Comparison of ENCODE assay signal across 15 cellular contexts in the genomic region with DNA sequence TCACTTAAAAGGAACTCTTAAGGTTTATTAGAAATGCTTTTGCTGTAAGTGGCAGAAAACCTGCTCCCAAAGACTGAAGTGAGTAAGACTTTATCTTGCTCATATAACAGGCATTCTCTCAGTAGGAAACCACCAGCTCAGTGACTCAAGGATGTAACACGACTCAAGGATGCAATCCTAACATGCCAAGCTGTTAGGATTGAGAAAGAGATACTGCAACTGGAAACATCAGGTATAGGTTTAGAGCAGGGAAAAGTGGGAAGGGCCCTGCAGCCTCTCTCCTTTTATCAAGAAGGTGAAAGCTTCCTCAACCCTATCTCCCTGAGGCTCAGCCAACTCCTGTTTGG. TPM values are rescaled to one million over a fixed set of nuclear protein-coding genes. Genes with fewer than 3 reads are reported as not detected.
DNase-seq lines count a peak whose midpoint lies in the region; ATAC-seq, FAIRE-seq and TF ChIP-seq lines count a peak whose summit lies in the region.
"Had no signal": no experiment of that assay in that cellular context is flagged by ENCODE, and none has a peak within 500 bp of the region (broad histone marks: within the 10 kb centered on the region; RNA-seq: fewer than 3 reads in every experiment).

No MANE protein-coding gene starts in this region.

- in situ Hi-C loops in astrocyte of the spinal cord (cut with HindIII; ENCODE audit: low sequenced_read_pairs) = no loop called here
- in situ Hi-C loops in transverse colon (cut with MboI; ENCODE audit: low pct_ligation_motif_present in 1 of 4, low pct_unique_long_range_greater_than_20kb in 1 of 4, low sequenced_read_pairs in 3 of 4) = no loop called here

- H3K9me1 ChIP-seq in keratinocyte (ENCODE audit: control insufficient read depth, extremely low read depth, insufficient read depth, low read length) = no peaks in the 10 kb centered on the region

- peak overlapping the region; percentile 57 for H3K9ac ChIP-seq in keratinocyte (ENCODE audit: control insufficient read depth, extremely low read depth, insufficient read depth, low read length)
- H3K9ac ChIP-seq: BLaER1 treated with 17β-estradiol and CSF1 and Interleukin-3, amounts not matched to agents 10 nM and 100 nM had no signal

- peaks cover 15% of the 10 kb centered on the region for H3K4me1 ChIP-seq in keratinocyte (ENCODE audit: control insufficient read depth, extremely low read depth, insufficient read depth, low read length)
- H3K4me1 ChIP-seq in transverse colon = no peaks in the 10 kb centered on the region
- H3K4me1 ChIP-seq: spleen had no signal

- TF ChIP-seq POLR2A in transverse colon (IDR thresholded peaks at IDR 0.05) = no peak
- TF ChIP-seq POLR2A in lower leg skin (IDR thresholded peaks at IDR 0.05) = no peak

- DNase-seq in AG08395 (ENCODE audit: low spot score) (peak; percentile 72), LHCN-M2 (ENCODE audit: low read depth) (peak; percentile 87), astrocyte of the spinal cord (ENCODE audit: low read depth, low spot score) (peak; percentile 83), keratinocyte (ENCODE audit: low read depth, low spot score) (no peak), NCI-H128 (lab: John Stamatoyannopoulos, UW; ENCODE audit: unreplicated experiment) (no peak), transverse colon (no peak), lower leg skin (ENCODE audit: low spot score in 2 of 2) (no peak), left lobe of liver (ENCODE audit: low spot score) (no peak)
- DNase-seq: activated CD8-positive, alpha-beta memory T cell treated with anti-CD3 and anti-CD28 coated beads, Interleukin-2, amount 50 U/mL, for 4 hours; erythroblast; GDM1; immature natural killer cell; NCI-H2107; spleen had no signal

- no peaks in the 10 kb centered on the region for H3K27me3 ChIP-seq in keratinocyte (ENCODE audit: control insufficient read depth, extremely low read depth, insufficient read depth, low read length)
- no peaks in the 10 kb centered on the region for H3K27me3 ChIP-seq in transverse colon
- H3K27me3 ChIP-seq: BLaER1 treated with 17β-estradiol and CSF1 and Interleukin-3, amounts not matched to agents 10 nM and 100 nM had no signal

- H3K27ac ChIP-seq in keratinocyte (ENCODE audit: control insufficient read depth, insufficient read depth, low read length) = peak overlapping the region; percentile 77
- no peak overlapping the region for H3K27ac ChIP-seq in transverse colon
- H3K27ac ChIP-seq: BLaER1 treated with 17β-estradiol and CSF1 and Interleukin-3, amounts not matched to agents 10 nM and 100 nM; spleen had no signal

- H3K36me3 ChIP-seq in keratinocyte (ENCODE audit: control insufficient read depth in 2 of 2, extremely low read depth in 1 of 2, insufficient read depth in 2 of 2, low read length in 2 of 2) (no peaks in the 10 kb centered on the region), transverse colon (no peaks in the 10 kb centered on the region)
- H3K36me3 ChIP-seq: BLaER1 treated with 17β-estradiol and CSF1 and Interleukin-3, amounts not matched to agents 10 nM and 100 nM; spleen had no signal

- dilution Hi-C loops in keratinocyte (cut with MboI; ENCODE audit: extremely low pct_ligation_motif_present, low sequenced_read_pairs) = no loop called here

- WGBS in transverse colon (ENCODE audit: low coverage in 1 of 2), 2 donors = 29% methylated on average over 1 of the region's 1 CpG; no CpG with 5 or more reads in 1 of the 2 donors
- WGBS in lower leg skin, 2 donors = 15 to 53% methylated on average over 1 of the region's 1 CpG

- TF ChIP-seq CTCF in astrocyte of the spinal cord (IDR thresholded peaks at IDR 0.05; ENCODE audit: low read depth, low read length) (no peak), keratinocyte (optimal IDR thresholded peaks at IDR 0.05 in 1 of 3, IDR thresholded peaks at IDR 0.05 in 1 of 3, conservative IDR thresholded peaks at IDR 0.05 in 1 of 3; ENCODE audit: extremely low read depth in 1 of 3, insufficient read depth in 2 of 3, low read length in 3 of 3) (no peak), transverse colon (IDR thresholded peaks at IDR 0.05) (no peak), lower leg skin (IDR thresholded peaks at IDR 0.05) (no peak)

- no peaks in the 10 kb centered on the region for H3K79me2 ChIP-seq in keratinocyte (ENCODE audit: control insufficient read depth, insufficient read depth, low read length)

- H2AFZ ChIP-seq in keratinocyte (ENCODE audit: control insufficient read depth, low read length) = no peak overlapping the region

- intact Hi-C loops in transverse colon (cut with DNase I; ENCODE audit: low total_unique reads) = no loop called here
- intact Hi-C loops in lower leg skin (cut with DNase I; ENCODE audit: low total_unique reads) = no loop called here

- FAIRE-seq in keratinocyte (lab: Jason Lieb, UNC) = peak; percentile 87

- H4K20me1 ChIP-seq in keratinocyte (ENCODE audit: control insufficient read depth, extremely low read depth, insufficient read depth, low read length) = no peaks in the 10 kb centered on the region
- H4K20me1 ChIP-seq: BLaER1 treated with 17β-estradiol and CSF1 and Interleukin-3, amounts not matched to agents 10 nM and 100 nM had no signal

- TF ChIP-seq EP300 in transverse colon (IDR thresholded peaks at IDR 0.05; ENCODE audit: low read depth) = no peak

- no peaks in the 10 kb centered on the region for H3K9me3 ChIP-seq in keratinocyte (ENCODE audit: control insufficient read depth, low read depth, low read length)
- no peaks in the 10 kb centered on the region for H3K9me3 ChIP-seq in transverse colon
- H3K9me3 ChIP-seq: spleen had no signal

- no peak for ATAC-seq in left lobe of liver

- H3K4me2 ChIP-seq in keratinocyte (ENCODE audit: control insufficient read depth, extremely low read depth, insufficient read depth, low read depth, low read length) = peak overlapping the region; percentile 68

- H3K4me3 ChIP-seq in astrocyte of the spinal cord (ENCODE audit: low read depth, low read length) = no peak overlapping the region
- peak overlapping the region in 1 of 3 experiments; percentile 26 for H3K4me3 ChIP-seq in keratinocyte (ENCODE audit: control insufficient read depth in 2 of 3, extremely low read depth in 1 of 3, insufficient read depth in 2 of 3, low read depth in 1 of 3, low read length in 3 of 3)
- H3K4me3 ChIP-seq in transverse colon = no peak overlapping the region
- H3K4me3 ChIP-seq in lower leg skin (ENCODE audit: low read depth, poor library complexity, severe bottlenecking) = no peak overlapping the region
- H3K4me3 ChIP-seq: BLaER1 treated with 17β-estradiol and CSF1 and Interleukin-3, amounts not matched to agents 10 nM and 100 nM; spleen had no signal

RNA-seq across cellular contexts. Expression of a gene that starts 11.9 kb away (rescaled TPM):
- 12.9 and 14.0 TPM in 2 replicates for total RNA-seq in LHCN-M2 (2014; rRNA removed)
- 2.8 TPM for polyA plus RNA-seq in LHCN-M2 (2012)
- 8.1 to 11.0 TPM (median 10.1 TPM) in 3 replicates for polyA plus RNA-seq in keratinocyte
- 2.9 TPM for polyA plus RNA-seq in keratinocyte (2011; ENCODE audit: low read depth)
- polyA plus RNA-seq in keratinocyte (2011; cell fraction: cytosol; rRNA removed) = 5.9 TPM in 2 replicates
- 21.5 and 21.8 TPM in 2 replicates for polyA plus RNA-seq in keratinocyte (2011; cell fraction: nucleus; rRNA removed)
- 3.6 and 7.6 TPM in 2 replicates for polyA plus RNA-seq in keratinocyte (2012; ENCODE audit: low replicate concordance)
- polyA minus RNA-seq in keratinocyte = 33.9 to 36.4 TPM (median 35.2 TPM) in 3 replicates
- 17.1 TPM for polyA minus RNA-seq in keratinocyte (2011; cell fraction: cytosol; rRNA and poly(A)+ RNA removed)
- 37.7 and 56.2 TPM in 2 replicates for polyA minus RNA-seq in keratinocyte (2011; cell fraction: nucleus; rRNA and poly(A)+ RNA removed)
- 10 to 100 TPM in 1 of 4 donors, 1 to 10 TPM in 2, under 1 TPM in 1; 0.82 to 29.2 (median 2.3) TPM for total RNA-seq in transverse colon
- total RNA-seq in lower leg skin = 1 to 10 TPM; 3.6 to 10.0 (median 6.8) TPM
- 8.6 TPM for total RNA-seq in left lobe of liver

Comparison
In these comparisons a context has a peak if more than half of its experiments do, and no peak if none do; other contexts are left out.
1. DNase-seq: peak in AG08395 (single experiment), LHCN-M2 (single experiment) and astrocyte of the spinal cord (single experiment); none in keratinocyte (single experiment), NCI-H128 (single experiment), transverse colon (single experiment), lower leg skin (0 of 2) and left lobe of liver (single experiment).